In genomic region chr5:89133975-89134374, GRCh38 we compare ENCODE assay signal across 29 cellular contexts.
"Had no signal": no experiment of that assay in that cellular context is flagged by ENCODE, and none has a peak within 500 bp of the region (broad histone marks: within the 10 kb centered on the region; RNA-seq: fewer than 3 reads in every experiment).

No MANE protein-coding gene starts in this region.

- DNase-seq: colonic mucosa; cortex of kidney; dermis blood vessel endothelial cell; dorsolateral prefrontal cortex; effector CD4-positive, alpha-beta T cell; effector CD8-positive, alpha-beta T cell; effector memory CD4-positive, alpha-beta T cell; effector memory CD8-positive, alpha-beta T cell; endodermal cell; erythroblast; esophagus squamous epithelium; foreskin fibroblast; foreskin keratinocyte; foreskin melanocyte; gastrocnemius medialis; glutamatergic neuron; head of caudate nucleus; heart left ventricle; heart right ventricle had no signal

- H3K27me3 Mint-ChIP-seq: dendritic cell treated with granulocyte-macrophage colony-stimulating factor and Interleukin-4, amounts not matched to agents 40 ng/mL and 50 ng/mL, for 4 days; effector memory CD8-positive, alpha-beta T cell had no signal

- FAIRE-seq: colon, endometrium, endothelial cell of umbilical vein, frontal cortex had no signal

- H3K27ac Mint-ChIP-seq: dendritic cell treated with granulocyte-macrophage colony-stimulating factor and Interleukin-4, amounts not matched to agents 40 ng/mL and 50 ng/mL, for 4 days; effector memory CD8-positive, alpha-beta T cell; endodermal cell had no signal

- ATAC-seq: effector memory CD8-positive, alpha-beta T cell; esophagus mucosa; foreskin keratinocyte; gastrocnemius medialis; gastroesophageal sphincter; heart left ventricle; heart right ventricle had no signal

- H3K4me3 Mint-ChIP-seq: dendritic cell treated with granulocyte-macrophage colony-stimulating factor and Interleukin-4, amounts not matched to agents 40 ng/mL and 50 ng/mL, for 4 days; effector memory CD8-positive, alpha-beta T cell; endodermal cell had no signal

- H3K4me1 ChIP-seq: colonic mucosa, esophagus muscularis mucosa, esophagus squamous epithelium, foreskin keratinocyte, gastrocnemius medialis, gastroesophageal sphincter, heart left ventricle, heart right ventricle had no signal

- H3K27me3 ChIP-seq: colonic mucosa, dorsolateral prefrontal cortex, esophagus muscularis mucosa, esophagus squamous epithelium, gastrocnemius medialis, gastroesophageal sphincter, heart left ventricle, heart right ventricle had no signal

- H3K9me3 ChIP-seq: colonic mucosa, esophagus muscularis mucosa, esophagus squamous epithelium, gastrocnemius medialis, gastroesophageal sphincter, heart left ventricle, heart right ventricle had no signal

- H3K27ac ChIP-seq: colonic mucosa, coronary artery, dorsolateral prefrontal cortex, epithelial cell of prostate, esophagus muscularis mucosa, esophagus squamous epithelium, foreskin keratinocyte, gastrocnemius medialis, gastroesophageal sphincter, heart left ventricle, heart right ventricle had no signal

- H3K4me3 ChIP-seq: colonic mucosa, coronary artery, dorsolateral prefrontal cortex, esophagus muscularis mucosa, esophagus squamous epithelium, gastrocnemius medialis, gastroesophageal sphincter, heart left ventricle, heart right ventricle had no signal

- H3K9me3 Mint-ChIP-seq: dendritic cell treated with granulocyte-macrophage colony-stimulating factor and Interleukin-4, amounts not matched to agents 40 ng/mL and 50 ng/mL, for 4 days; endodermal cell had no signal

- H3K36me3 ChIP-seq: colonic mucosa, esophagus muscularis mucosa, esophagus squamous epithelium, gastrocnemius medialis, gastroesophageal sphincter, heart left ventricle, heart right ventricle had no signal
